Comparison of ENCODE assay signal across 11 cellular contexts in the genomic region with DNA sequence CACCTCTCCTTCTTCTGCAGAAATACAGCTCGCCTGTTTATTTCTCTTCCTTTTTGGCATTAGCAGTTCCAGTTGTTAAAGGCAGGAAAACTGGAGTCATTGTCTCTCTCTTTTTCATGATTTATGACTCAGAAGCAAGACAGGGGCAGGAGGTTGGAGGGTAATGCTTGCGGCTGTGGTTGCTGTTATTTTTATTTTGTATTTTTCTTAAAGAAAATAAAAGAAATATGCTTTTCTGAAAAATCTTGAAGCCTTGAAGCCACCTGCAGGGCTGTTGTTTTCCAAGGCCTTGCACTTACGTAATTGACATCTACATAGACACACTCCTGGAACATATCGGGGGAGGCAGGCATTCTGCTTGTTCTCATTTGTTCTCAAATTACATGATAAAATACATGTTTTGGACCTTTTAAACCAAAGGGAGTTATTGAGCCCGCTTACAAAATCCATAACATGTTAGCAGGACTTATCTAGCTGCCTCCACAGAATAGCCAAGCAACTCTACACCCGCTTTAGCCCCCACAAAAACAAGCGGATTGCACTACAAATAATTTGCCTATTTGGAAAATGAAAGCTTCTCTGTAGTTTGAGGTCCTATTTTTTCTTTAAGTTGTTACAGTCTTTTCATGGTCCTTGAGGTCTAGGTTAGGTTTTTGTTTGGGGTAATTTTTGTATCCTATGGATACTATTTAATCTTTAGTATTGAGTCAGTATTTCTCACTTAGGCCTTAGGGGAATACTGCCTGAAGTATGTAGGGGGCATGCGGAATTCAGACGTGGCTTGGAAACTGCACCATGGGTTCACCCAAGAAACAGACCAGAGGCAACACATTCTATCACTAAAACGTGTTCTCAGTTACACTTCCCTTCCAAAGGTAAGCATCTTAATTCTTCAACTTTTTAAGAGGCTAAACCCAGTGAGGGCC.
DNase-seq lines count a peak whose midpoint lies in the region; ATAC-seq, FAIRE-seq and TF ChIP-seq lines count a peak whose summit lies in the region.
"Had no signal": no experiment of that assay in that cellular context is flagged by ENCODE, and none has a peak within 500 bp of the region (broad histone marks: within the 10 kb centered on the region; RNA-seq: fewer than 3 reads in every experiment).

No MANE protein-coding gene starts in this region.

- no peak overlapping the region for H4K91ac ChIP-seq in mesenchymal stem cell (ENCODE audit: low read length)

- H3K14ac ChIP-seq in mesenchymal stem cell (ENCODE audit: low read length in 2 of 2): peak overlapping the region in 1 of 2 experiments; percentile 5

- H2BK15ac ChIP-seq in mesenchymal stem cell (ENCODE audit: low read depth, poor library complexity, severe bottlenecking): no peak overlapping the region

- no peaks in the 10 kb centered on the region for H3K36me3 ChIP-seq in RWPE2 (ENCODE audit: low read depth)
- no peaks in the 10 kb centered on the region for H3K36me3 ChIP-seq in esophagus (ENCODE audit: control insufficient read depth in 2 of 2, insufficient read depth in 2 of 2, low read length in 1 of 2)
- H3K36me3 ChIP-seq in mesenchymal stem cell (ENCODE audit: control insufficient read depth in 1 of 2, insufficient read depth in 2 of 2, low read depth in 1 of 2, low read length in 2 of 2): no peaks in the 10 kb centered on the region
- H3K36me3 ChIP-seq: prostate gland had no signal

- no peak overlapping the region for H3K4ac ChIP-seq in mesenchymal stem cell (ENCODE audit: low read depth in 1 of 2, low read length in 2 of 2)

- 56 to 58% methylated on average over 10 of the region's 10 CpGs for WGBS in esophagus, 2 donors
- WGBS in mesenchymal stem cell: 44% methylated on average over 8 of the region's 10 CpGs

- H3K4me3 ChIP-seq in RWPE2 (ENCODE audit: severe bottlenecking): no peak overlapping the region
- peak overlapping the region; percentile 21 to 39 for H3K4me3 ChIP-seq in esophagus (ENCODE audit: low read depth in 1 of 2, low read length in 2 of 2)
- peak overlapping the region; percentile 65 to 78 for H3K4me3 ChIP-seq in mesenchymal stem cell (ENCODE audit: insufficient read depth in 1 of 2, low read depth in 1 of 2, low read length in 2 of 2)
- H3K4me3 ChIP-seq: SK-N-MC had no signal

- peaks cover 4% of the 10 kb centered on the region for H3K4me1 ChIP-seq in RWPE2 (ENCODE audit: insufficient read depth, poor library complexity, severe bottlenecking)
- peaks cover 3 to 4% of the 10 kb centered on the region in 2 donors for H3K4me1 ChIP-seq in esophagus (ENCODE audit: control insufficient read depth in 2 of 2, insufficient read depth in 2 of 2, low read length in 1 of 2)
- peaks cover 4% of the 10 kb centered on the region for H3K4me1 ChIP-seq in mesenchymal stem cell (ENCODE audit: control insufficient read depth, insufficient read depth, low read depth, low read length)
- H3K4me1 ChIP-seq: prostate gland had no signal

- no peaks in the 10 kb centered on the region for H3K79me1 ChIP-seq in mesenchymal stem cell (replicated peaks; ENCODE audit: low read length, poor library complexity, severe bottlenecking)

- no peak for FAIRE-seq in GM19239 (lab: Jason Lieb, UNC)

- TF ChIP-seq CTCF in RWPE2 (IDR thresholded peaks at IDR 0.05; ENCODE audit: poor library complexity, severe bottlenecking): no peak

- peak overlapping the region; percentile 69 for H2AFZ ChIP-seq in mesenchymal stem cell (ENCODE audit: low read depth, low read length)

- H2BK5ac ChIP-seq in mesenchymal stem cell (ENCODE audit: low read depth, low read length, poor library complexity, severe bottlenecking): no peak overlapping the region

- H3K27me3 ChIP-seq in RWPE2 (ENCODE audit: insufficient read depth, poor library complexity, severe bottlenecking): peaks cover 30% of the 10 kb centered on the region
- H3K27me3 ChIP-seq in esophagus (ENCODE audit: control insufficient read depth in 1 of 2, insufficient read depth in 2 of 2, low read length in 2 of 2): peaks cover 0 to 4% of the 10 kb centered on the region in 2 donors
- H3K27me3 ChIP-seq in mesenchymal stem cell (ENCODE audit: control insufficient read depth in 1 of 2, insufficient read depth in 1 of 2, low read length in 2 of 2): peaks cover 0 to 13% of the 10 kb centered on the region in 2 experiments

- peak overlapping the region in 1 of 2 experiments; percentile 95 for H2BK12ac ChIP-seq in mesenchymal stem cell (ENCODE audit: low read length in 2 of 2)

- DNase-seq in RWPE2 (ENCODE audit: low spot score) (no peak), mesenchymal stem cell (peak; percentile 36), superior temporal gyrus (ENCODE audit: extremely low spot score) (peak; percentile 24), DMS53 treated with DMSO at 0.1 percent for 48 hours (lab: John Stamatoyannopoulos, UW; ENCODE audit: unreplicated experiment) (no peak), GM19239 (ENCODE audit: insufficient read length, low spot score) (no peak)
- DNase-seq in activated CD4-positive, alpha-beta T cell treated with anti-CD3 and anti-CD28 coated beads for 1 hour: no peak
- DNase-seq: activated gamma-delta T cell had no signal

- H3K9me3 ChIP-seq in RWPE2 (ENCODE audit: severe bottlenecking) (no peaks in the 10 kb centered on the region), esophagus (ENCODE audit: control insufficient read depth in 2 of 2, insufficient read depth in 1 of 2, low read depth in 1 of 2, low read length in 1 of 2) (no peaks in the 10 kb centered on the region), mesenchymal stem cell (ENCODE audit: control insufficient read depth, low read length) (no peaks in the 10 kb centered on the region)
- H3K9me3 ChIP-seq: prostate gland had no signal

- peak overlapping the region; percentile 90 to 95 for H3K18ac ChIP-seq in mesenchymal stem cell (ENCODE audit: low read depth in 1 of 2, low read length in 2 of 2)

- H2AK5ac ChIP-seq in mesenchymal stem cell (ENCODE audit: low read length, severe bottlenecking): no peak overlapping the region

- no peak overlapping the region for H2BK120ac ChIP-seq in mesenchymal stem cell (ENCODE audit: low read depth, low read length)

- ATAC-seq in RWPE2 (ENCODE audit: low read depth) (peak; percentile 42), GM19467 (IDR thresholded peaks at IDR 0.05; ENCODE audit: unreplicated experiment) (no peak)

- H3K27ac ChIP-seq in RWPE2 (ENCODE audit: poor library complexity, severe bottlenecking) (no peak overlapping the region), esophagus (ENCODE audit: low read depth in 2 of 2, low read length in 1 of 2) (peak overlapping the region in 1 of 2 donors; percentile 27), mesenchymal stem cell (ENCODE audit: low read length, poor library complexity, severe bottlenecking) (no peak overlapping the region)
- H3K27ac ChIP-seq: SK-N-MC had no signal

- H4K8ac ChIP-seq in mesenchymal stem cell (ENCODE audit: low read length): peak overlapping the region; percentile 77

- H3K9ac ChIP-seq in mesenchymal stem cell (ENCODE audit: low read length): peak overlapping the region; percentile 55

- peak overlapping the region in 1 of 2 experiments; percentile 29 for H3K23ac ChIP-seq in mesenchymal stem cell (ENCODE audit: low read length in 2 of 2)

- H3K4me2 ChIP-seq in mesenchymal stem cell (ENCODE audit: low read length, poor library complexity, severe bottlenecking): peak overlapping the region; percentile 92

Comparison
In these comparisons a context has a peak if more than half of its experiments do, and no peak if none do; other contexts are left out.
1. DNase-seq: peak in mesenchymal stem cell (single experiment) and superior temporal gyrus (single experiment); none in RWPE2 (single experiment), DMS53 treated with DMSO at 0.1 percent for 48 hours (single experiment), activated CD4-positive, alpha-beta T cell treated with anti-CD3 and anti-CD28 coated beads for 1 hour (single experiment) and GM19239 (single experiment).